Comparison of ENCODE assay signal across 1 cellular context in the genomic region with DNA sequence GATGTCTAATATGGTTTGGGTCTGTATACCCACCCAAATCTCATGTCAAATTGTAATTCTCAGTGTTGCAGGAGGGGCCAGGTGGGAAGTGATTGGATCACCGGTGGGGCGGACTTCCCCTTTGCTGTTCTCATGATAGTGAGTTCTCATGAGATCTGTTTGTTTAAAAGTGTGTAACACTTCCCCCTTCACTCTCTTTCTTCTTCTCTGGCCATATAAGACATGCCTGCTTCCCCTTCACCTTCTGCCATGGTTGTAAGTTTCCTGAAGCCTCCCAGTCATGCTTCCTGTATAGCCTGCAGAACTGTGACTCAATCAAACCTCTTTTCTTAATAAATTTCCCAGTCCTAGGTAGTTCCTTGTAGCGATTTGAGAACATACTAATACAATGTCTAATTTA.
TF ChIP-seq lines count a peak whose summit lies in the region.

No MANE protein-coding gene starts in this region.

TF ChIP-seq in GM12878, 131 proteins besides CTCF, POLR2A, EP300 and RAD21:
- TF ChIP-seq SUZ12 (IDR thresholded peaks at IDR 0.05; ENCODE audit: unreplicated experiment) (no peak), SPI1 (IDR thresholded peaks at IDR 0.05; ENCODE audit: borderline replicate concordance, insufficient read depth, low read depth, low read length) (peak; percentile 26; the same call in 1 of the 2 replicates)
